22 cellular contexts compared by ENCODE assay signal in the genomic region with DNA sequence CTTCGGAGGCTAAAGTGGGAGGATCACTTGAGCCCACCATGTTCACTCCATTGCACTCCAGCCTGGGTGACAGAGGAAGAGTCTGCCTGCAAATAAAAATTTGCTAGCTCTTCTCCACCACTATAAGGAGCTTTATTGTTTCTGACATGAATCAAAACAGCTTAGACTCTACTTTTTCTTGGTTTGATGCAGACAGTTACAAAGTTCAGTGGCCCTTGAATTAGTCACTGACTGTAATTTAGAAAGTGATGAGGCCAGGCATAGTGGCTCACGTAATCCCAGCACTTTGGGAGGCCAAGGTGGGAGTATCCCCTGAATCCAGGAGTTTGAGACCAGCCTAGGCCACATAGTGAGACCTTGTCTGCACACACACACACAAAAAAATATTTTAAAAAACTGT.
A peak's percentile ranks its signal among the peaks of the same experiment; 100 is the strongest.
DNase-seq lines count a peak whose midpoint lies in the region; ATAC-seq, FAIRE-seq and TF ChIP-seq lines count a peak whose summit lies in the region.
"Had no signal": no experiment of that assay in that cellular context is flagged by ENCODE, and none has a peak within 500 bp of the region (broad histone marks: within the 10 kb centered on the region; RNA-seq: fewer than 3 reads in every experiment).

No MANE protein-coding gene starts in this region.

- H3K4me3 ChIP-seq in small intestine (ENCODE audit: low read depth in 1 of 2, low read length in 2 of 2): no peak overlapping the region
- H3K4me3 ChIP-seq in right lobe of liver: no peak overlapping the region
- H3K4me3 ChIP-seq: GM12878, GM23248, K562 had no signal

- FAIRE-seq in small intestine (lab: Jason Lieb, UNC): no peak
- FAIRE-seq: GM12878, K562 had no signal

- H3T11ph ChIP-seq in H9 (ENCODE audit: low read length): no peak overlapping the region

- DNase-seq in H9 (no peak), WTC11 (ENCODE audit: low spot score) (no peak), memory B cell (ENCODE audit: low spot score in 2 of 2) (no peak), small intestine (peak; percentile 26), right lobe of liver (no peak), T-helper 1 cell (no peak), hepatic stellate cell (ENCODE audit: low spot score) (no peak)
- DNase-seq: ACHN; BE2C; C1 segment of cervical spinal cord; CD4-positive, CD25-positive, alpha-beta regulatory T cell; CD8-positive, alpha-beta memory T cell; COR-L47; DMS 273 treated with DMSO at 0.1 percent for 48 hours; DMS53; DND-41; EL; GM23248; H7 had no signal

- peaks cover 0 to under 1% of the 10 kb centered on the region in 2 donors for H3K36me3 ChIP-seq in small intestine (ENCODE audit: control insufficient read depth in 2 of 2, insufficient read depth in 2 of 2, low read length in 2 of 2)
- H3K36me3 ChIP-seq in right lobe of liver: no peaks in the 10 kb centered on the region
- H3K36me3 ChIP-seq: BE2C had no signal

- no peak overlapping the region for H3K14ac ChIP-seq in H9 (ENCODE audit: insufficient read depth, low read length)

- no peaks in the 10 kb centered on the region for H3K79me1 ChIP-seq in H9 (ENCODE audit: insufficient read depth, low read depth, low read length, poor library complexity, severe bottlenecking)

- ATAC-seq in WTC11 (no peak), memory B cell (ENCODE audit: low read depth) (no peak), right lobe of liver (no peak), HG02840 (IDR thresholded peaks at IDR 0.05; ENCODE audit: low FRiP score, unreplicated experiment) (no peak)
- ATAC-seq: GM12878, K562 had no signal

- TF ChIP-seq POLR2A in right lobe of liver (IDR thresholded peaks at IDR 0.05): no peak

- no peak overlapping the region for H3K4me2 ChIP-seq in H9 (ENCODE audit: insufficient read depth, insufficient read length, low read length)

- peaks cover 0 to 14% (median 2%) of the 10 kb centered on the region in 3 experiments; a peak in 4 of 7 replicates for H3K36me3 Mint-ChIP-seq in H9 (ENCODE audit: insufficient read depth in 1 of 3, low read depth in 3 of 3)
- H3K36me3 Mint-ChIP-seq in WTC11: no peaks in the 10 kb centered on the region
- peaks cover 3% of the 10 kb centered on the region for H3K36me3 Mint-ChIP-seq in memory B cell

- H3K9me3 ChIP-seq in H9 (ENCODE audit: control insufficient read depth, low read depth, low read length) (no peaks in the 10 kb centered on the region), small intestine (ENCODE audit: control insufficient read depth, low read depth) (no peaks in the 10 kb centered on the region), right lobe of liver (no peaks in the 10 kb centered on the region)
- H3K9me3 ChIP-seq: BE2C had no signal

- H3K27me3 Mint-ChIP-seq in H9 (ENCODE audit: low read depth): no peaks in the 10 kb centered on the region
- no peaks in the 10 kb centered on the region for H3K27me3 Mint-ChIP-seq in WTC11 (ENCODE audit: low read depth)
- no peaks in the 10 kb centered on the region for H3K27me3 Mint-ChIP-seq in memory B cell

- H2AFZ ChIP-seq in H9 (ENCODE audit: low read length): no peak overlapping the region
- H2AFZ ChIP-seq: GM23248 had no signal

- no peak overlapping the region for H3K4me3 Mint-ChIP-seq in H9
- no peak overlapping the region for H3K4me3 Mint-ChIP-seq in WTC11
- H3K4me3 Mint-ChIP-seq in memory B cell: no peak overlapping the region
- H3K4me3 Mint-ChIP-seq: CD4-positive, CD25-positive, alpha-beta regulatory T cell; CD8-positive, alpha-beta memory T cell had no signal

- H2BK120ac ChIP-seq in H9 (ENCODE audit: low read depth, low read length, poor library complexity, severe bottlenecking): no peak overlapping the region

- POLR2A ChIA-PET in WTC11 (lab: Charles Lee): no interaction called here

- H3K23me2 ChIP-seq in H9 (ENCODE audit: insufficient read length, low read depth, low read length, poor library complexity, severe bottlenecking): no peaks in the 10 kb centered on the region

- H4K20me1 ChIP-seq in H9 (ENCODE audit: control insufficient read depth, insufficient read depth, insufficient read length): no peaks in the 10 kb centered on the region

- no peak overlapping the region for H3K23ac ChIP-seq in H9 (ENCODE audit: insufficient read length, low read depth, low read length)

- no peak overlapping the region for H2BK12ac ChIP-seq in H9 (ENCODE audit: insufficient read length, low read depth, low read length)

- no peak overlapping the region for H2BK5ac ChIP-seq in H9 (ENCODE audit: insufficient read length, low read length)

- H3K27me3 ChIP-seq in H9 (ENCODE audit: insufficient read depth, low read length): no peaks in the 10 kb centered on the region
- no peaks in the 10 kb centered on the region for H3K27me3 ChIP-seq in small intestine (ENCODE audit: control insufficient read depth in 2 of 2, insufficient read depth in 2 of 2, low read length in 2 of 2)
- H3K27me3 ChIP-seq in right lobe of liver: no peaks in the 10 kb centered on the region
- H3K27me3 ChIP-seq: BE2C had no signal

- CTCF ChIA-PET in WTC11 (lab: Charles Lee): no interaction called here

- TF ChIP-seq CTCF in H9 (conservative IDR thresholded peaks at IDR 0.05): no peak
- TF ChIP-seq CTCF in WTC11 (IDR thresholded peaks at IDR 0.05): no peak
- TF ChIP-seq CTCF in right lobe of liver (IDR thresholded peaks at IDR 0.05): no peak

- H3K9ac ChIP-seq in H9 (ENCODE audit: extremely low read depth, insufficient read length, low read length): no peak overlapping the region
- H3K9ac ChIP-seq: GM23248 had no signal

- H4K5ac ChIP-seq in H9 (ENCODE audit: insufficient read length, low read depth, low read length): no peak overlapping the region

- H3K4me1 ChIP-seq in H9 (ENCODE audit: insufficient read depth, low read length) (peaks cover 7% of the 10 kb centered on the region), small intestine (ENCODE audit: control insufficient read depth in 2 of 2, insufficient read depth in 1 of 2, low read depth in 1 of 2, low read length in 1 of 2) (peaks cover 3 to 8% of the 10 kb centered on the region in 2 donors), right lobe of liver (peaks cover 0 to 10% (median 4%) of the 10 kb centered on the region in 4 donors)

- no peak overlapping the region for H2AK5ac ChIP-seq in H9 (ENCODE audit: insufficient read length, low read length)

- no peak overlapping the region for H2BK15ac ChIP-seq in H9 (ENCODE audit: low read depth, low read length)

- no peak overlapping the region for H3K4ac ChIP-seq in H9 (ENCODE audit: low read depth, low read length)

- H3K9me3 Mint-ChIP-seq in H9 (no peaks in the 10 kb centered on the region), WTC11 (no peaks in the 10 kb centered on the region), memory B cell (no peaks in the 10 kb centered on the region)
- H3K9me3 Mint-ChIP-seq: CD4-positive, CD25-positive, alpha-beta regulatory T cell; CD8-positive, alpha-beta memory T cell had no signal

- H3K56ac ChIP-seq in H9 (ENCODE audit: insufficient read length, low read depth, low read length): no peak overlapping the region

- no peak overlapping the region for H4K8ac ChIP-seq in H9 (replicated peaks; ENCODE audit: insufficient read length, low read depth, low read length)

- intact Hi-C loops in right lobe of liver (cut with DNase I): loop anchor here in 1 of 2 donors (10.0 kb wide), 1 partner anchor 49 kb away; no protein-coding TSS in a partner anchor

- no CpG with 5 or more reads among the region's 2 CpGs for WGBS in H9 (ENCODE audit: extremely low coverage, insufficient read length, low lambda C conversion rate)
- 57 to 77% (median 75%) methylated on average over 2 of the region's 2 CpGs for WGBS in small intestine, 3 donors
- WGBS in right lobe of liver (ENCODE audit: insufficient coverage, low coverage, low lambda C conversion rate, missing lambda C conversion rate): no CpG with 5 or more reads among the region's 2 CpGs

- no peak overlapping the region for H4K91ac ChIP-seq in H9 (ENCODE audit: insufficient read length, low read depth, low read length)

- no peak overlapping the region for H3K27ac ChIP-seq in H9 (ENCODE audit: insufficient read length, low read depth, low read length)
- H3K27ac ChIP-seq in small intestine (ENCODE audit: low read depth in 1 of 2, low read length in 1 of 2): no peak overlapping the region
- H3K27ac ChIP-seq in right lobe of liver: no peak overlapping the region
- H3K27ac ChIP-seq: GM23248 had no signal

- peaks cover 43 to 48% of the 10 kb centered on the region in 2 experiments for H3K4me1 Mint-ChIP-seq in H9
- H3K4me1 Mint-ChIP-seq in WTC11: peaks cover 60% of the 10 kb centered on the region
- H3K4me1 Mint-ChIP-seq in memory B cell: peaks cover 10% of the 10 kb centered on the region

- H3K27ac Mint-ChIP-seq in H9: peak overlapping the region in 2 of 3 experiments; percentile 48 to 86; a peak in 3 of 7 replicates
- peak overlapping the region; percentile 60 for H3K27ac Mint-ChIP-seq in WTC11
- H3K27ac Mint-ChIP-seq in memory B cell: peak overlapping the region; percentile 35

- H2BK20ac ChIP-seq in H9 (ENCODE audit: low read depth, low read length, poor library complexity, severe bottlenecking): no peak overlapping the region

- H3K18ac ChIP-seq in H9 (ENCODE audit: insufficient read length, low read depth, low read length): no peak overlapping the region

- H3K79me2 ChIP-seq in H9 (ENCODE audit: insufficient read depth, low read length): no peaks in the 10 kb centered on the region; the same call in 1 of the 2 replicates

TF ChIP-seq in WTC11, 78 proteins besides CTCF, POLR2A, EP300 and RAD21:
- no peak for TF ChIP-seq RORB (CRISPR knock-in tag; IDR thresholded peaks at IDR 0.05)
- no peak for TF ChIP-seq ZNF671 (CRISPR knock-in tag; IDR thresholded peaks at IDR 0.05)
